In genomic region chr1:38942664-38943428, GRCh38 we compare ENCODE assay signal across 27 cellular contexts. TPM values are rescaled to one million over a fixed set of nuclear protein-coding genes. Genes with fewer than 3 reads are reported as not detected.
"Had no signal": no experiment of that assay in that cellular context is flagged by ENCODE, and none has a peak within 500 bp of the region (broad histone marks: within the 10 kb centered on the region; RNA-seq: fewer than 3 reads in every experiment).

No MANE protein-coding gene starts in this region.

- ATAC-seq: gastrocnemius medialis, mucosa of descending colon had no signal

- H3K9me3 ChIP-seq: esophagus squamous epithelium, gastrocnemius medialis, heart right ventricle, lower lobe of right lung, mucosa of descending colon had no signal

- H3K36me3 ChIP-seq: esophagus squamous epithelium, gastrocnemius medialis, heart right ventricle, left lung, lower lobe of right lung had no signal

- H3K27ac ChIP-seq: coronary artery, gastrocnemius medialis, heart right ventricle, left lung, lower lobe of right lung had no signal

- DNase-seq: dermis blood vessel endothelial cell; dorsolateral prefrontal cortex; effector CD4-positive, alpha-beta T cell; effector memory CD4-positive, alpha-beta T cell; erythroblast; esophagus squamous epithelium; foreskin fibroblast; foreskin melanocyte; gastrocnemius medialis; glutamatergic neuron; head of caudate nucleus; heart right ventricle; hippocampal formation; left cardiac atrium; left lung; left ventricle myocardium superior; lower lobe of right lung; mesenchymal stem cell; mucosa of descending colon; naive B cell had no signal

- H3K4me1 ChIP-seq: left lung had no signal

- H3K27me3 ChIP-seq: dorsolateral prefrontal cortex, esophagus squamous epithelium, gastrocnemius medialis, heart right ventricle, left lung had no signal

- H3K4me3 ChIP-seq: left lung, mucosa of descending colon had no signal

- FAIRE-seq: colon, islet of Langerhans, keratinocyte had no signal

RNA-seq across cellular contexts. Expression of gene RHBDL2, which starts 1.2 kb away (rescaled TPM):
- total RNA-seq: gastrocnemius medialis, kidney epithelial cell, left ventricle myocardium superior, lung microvascular endothelial cell, mesothelial cell of epicardium had no signal
